In the genomic region with DNA sequence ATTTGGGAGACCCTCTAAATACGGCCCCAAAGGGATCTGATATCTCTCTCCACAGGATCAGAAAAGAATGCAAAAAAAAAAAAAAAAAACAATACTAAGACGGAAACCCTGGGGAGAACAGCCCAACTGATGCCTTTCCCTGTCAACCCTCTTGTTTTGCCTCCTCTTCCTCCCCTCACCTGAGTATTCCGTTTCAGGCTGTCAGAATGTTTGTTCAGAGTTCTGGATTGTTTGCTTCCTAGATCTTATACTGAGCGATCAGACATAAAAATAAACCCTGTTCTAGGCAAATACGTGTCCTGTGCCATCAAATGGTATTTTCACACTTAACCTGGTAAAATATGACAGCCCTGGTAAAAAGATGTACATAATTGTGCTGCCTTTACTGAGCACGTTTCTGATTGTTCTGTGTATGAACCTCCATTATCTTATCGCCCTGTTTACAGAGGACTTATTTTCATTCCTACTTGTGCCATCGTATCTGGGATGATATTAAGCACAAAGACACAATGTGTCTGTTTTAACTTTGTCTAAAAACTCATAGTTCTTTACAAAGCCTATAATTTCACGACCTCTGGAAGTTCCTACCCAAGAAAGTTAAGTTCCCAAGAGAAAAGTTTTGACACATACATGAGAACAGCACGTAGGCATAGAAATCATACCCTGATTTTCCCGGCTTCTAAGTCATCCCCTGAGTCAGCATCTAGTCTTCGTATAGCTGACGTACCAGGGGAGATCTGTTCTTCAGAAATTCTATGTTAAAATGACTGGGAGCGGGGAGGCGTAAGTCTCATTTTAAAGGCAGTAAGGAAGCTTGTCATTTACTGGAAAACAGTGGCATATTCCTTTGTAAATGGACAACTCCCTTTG, we compare ENCODE assay signal across 8 cellular contexts. TPM values are rescaled to one million over a fixed set of nuclear protein-coding genes. Genes with fewer than 3 reads are reported as not detected.
DNase-seq lines count a peak whose midpoint lies in the region; TF ChIP-seq lines count a peak whose summit lies in the region.

No MANE protein-coding gene starts in this region.

- no peaks in the 10 kb centered on the region for H4K20me1 ChIP-seq in PC-9 (ENCODE audit: insufficient read depth)

- TF ChIP-seq CTCF in CD14-positive monocyte (IDR thresholded peaks at IDR 0.05) (no peak), PC-9 (conservative IDR thresholded peaks at IDR 0.05) (no peak), ovary (IDR thresholded peaks at IDR 0.05) (no peak)

- DNase-seq in CD14-positive monocyte (ENCODE audit: low spot score) (no peak), PC-9 (no peak), ovary (no peak), foreskin melanocyte (no peak), NOMO-1 (lab: John Stamatoyannopoulos, UW; ENCODE audit: unreplicated experiment in 2 of 2) (no peak)
- DNase-seq in activated CD4-positive, CD25-positive, alpha-beta regulatory T cell (lab: John Stamatoyannopoulos, UW) = no peak
- DNase-seq in stimulated activated CD4-positive, alpha-beta T cell treated with anti-CD3 and anti-CD28 coated beads, Interleukin-4, amount 100 ng/mL, for 24 hours = no peak

- H3F3A ChIP-seq in PC-9 (ENCODE audit: insufficient read depth, low read depth) = peaks cover 35% of the 10 kb centered on the region

- no peaks in the 10 kb centered on the region for H3K36me3 Mint-ChIP-seq in CD14-positive monocyte

- peaks cover 0 to 3% (median 0%) of the 10 kb centered on the region in 7 donors for H3K9me3 Mint-ChIP-seq in CD14-positive monocyte

- no peak overlapping the region for H3K4me3 Mint-ChIP-seq in CD14-positive monocyte

- no peak for TF ChIP-seq POLR2A in ovary (IDR thresholded peaks at IDR 0.05)

- 39 to 63% (median 40%) methylated on average over 15 of the region's 15 CpGs for WGBS in ovary, 3 donors

- peaks cover 38% of the 10 kb centered on the region for H3K4me1 ChIP-seq in PC-9 (replicated peaks; ENCODE audit: insufficient read depth)
- peaks cover 6% of the 10 kb centered on the region for H3K4me1 ChIP-seq in endocrine pancreas (ENCODE audit: control insufficient read depth, insufficient read depth, low read length)
- H3K4me1 ChIP-seq in ovary (ENCODE audit: insufficient read depth) = peaks cover 19% of the 10 kb centered on the region

- peaks cover 0 to 2% (median 0%) of the 10 kb centered on the region in 3 donors for H3K27me3 Mint-ChIP-seq in CD14-positive monocyte (ENCODE audit: low read depth in 3 of 3)

- H3K9me3 ChIP-seq in PC-9 (ENCODE audit: insufficient read depth, low read depth) (no peaks in the 10 kb centered on the region), endocrine pancreas (ENCODE audit: control insufficient read depth, low read length) (no peaks in the 10 kb centered on the region), ovary (no peaks in the 10 kb centered on the region)

- no peak overlapping the region for H3K9ac ChIP-seq in endocrine pancreas (ENCODE audit: control insufficient read depth, insufficient read depth, low read length)

- no peaks in the 10 kb centered on the region for H3K9me2 ChIP-seq in PC-9 (ENCODE audit: insufficient read depth)

- no TSS peak for BruUV-seq in PC-9 (replicated peaks; lab: Mats Ljungman, UMichigan)

- no peak for TF ChIP-seq EP300 in ovary (IDR thresholded peaks at IDR 0.05)

- peak overlapping the region in 4 of 7 donors; percentile 83 to 97 (median 88) for H3K27ac Mint-ChIP-seq in CD14-positive monocyte

- H3K36me3 ChIP-seq in PC-9 (ENCODE audit: low read depth) (no peaks in the 10 kb centered on the region), endocrine pancreas (ENCODE audit: control insufficient read depth, insufficient read depth, low read length) (no peaks in the 10 kb centered on the region), ovary (no peaks in the 10 kb centered on the region)

- no peak overlapping the region for H2AFZ ChIP-seq in PC-9

- H3K4me3 ChIP-seq in PC-9 (no peak overlapping the region), endocrine pancreas (ENCODE audit: control insufficient read depth, insufficient read depth, low read length) (peak overlapping the region; percentile 34), ovary (no peak overlapping the region)

- no peaks in the 10 kb centered on the region for H3K27me3 ChIP-seq in PC-9 (ENCODE audit: insufficient read depth, low read depth)
- no peaks in the 10 kb centered on the region for H3K27me3 ChIP-seq in endocrine pancreas (ENCODE audit: control insufficient read depth, insufficient read depth, low read length)
- H3K27me3 ChIP-seq in ovary = no peaks in the 10 kb centered on the region

- H3K4me2 ChIP-seq in PC-9 = peak overlapping the region; percentile 71

- POLR2A ChIA-PET in PC-9 (lab: Charles Lee; ENCODE audit: unreplicated experiment) = no interaction called here

- CTCF ChIA-PET in PC-9 (lab: Charles Lee) = interaction anchor here (0.7 to 1.3 kb wide), 2 partner anchors 16 to 62 kb away, joined by 3 to 5 read pairs; no protein-coding TSS in a partner anchor

- intact Hi-C loops in CD14-positive monocyte (cut with micrococcal nuclease) (no loop called here), PC-9 (cut with micrococcal nuclease; ENCODE audit: unreplicated experiment) (loop anchor here (2.0 to 5.0 kb wide), 3 partner anchors 33 to 137 kb away; partner anchors contain the start of gene PXYLP1), ovary (cut with DNase I) (loop anchor here in 3 of 4 donors (5.0 kb wide), 3 partner anchors 43 to 88 kb away; no protein-coding TSS in a partner anchor)

- H3K4me1 Mint-ChIP-seq in CD14-positive monocyte = peaks cover 19% of the 10 kb centered on the region

- H3K27ac ChIP-seq in PC-9 (peak overlapping the region; percentile 63), ovary (peak overlapping the region; percentile 80 to 87)

- H3K79me2 ChIP-seq in PC-9 (ENCODE audit: low read depth) = no peaks in the 10 kb centered on the region

RNA-seq across cellular contexts. Expression of gene ZBTB38, which starts 0.9 kb away (rescaled TPM):
- polyA plus RNA-seq in CD14-positive monocyte = 10 to 100 TPM; 19.0 to 28.5 TPM
- 18.5 and 21.8 TPM in 2 replicates for total RNA-seq in PC-9 (2021)
- total RNA-seq in ovary = 100 to 1,000 TPM in 2 of 7 donors, 10 to 100 TPM in 5; 77.5 to 125 (median 84.4) TPM
- 10 to 100 TPM; 23.2 to 43.0 TPM for polyA plus RNA-seq in ovary

Comparison
In these comparisons a context has a peak if more than half of its experiments do, and no peak if none do; other contexts are left out.
1. intact Hi-C loops: an anchor here in PC-9 (2.0 to 5.0 kb wide) and ovary (5.0 kb wide); none called in CD14-positive monocyte.